ENCODE assay signal across 8 cellular contexts in the genomic region with DNA sequence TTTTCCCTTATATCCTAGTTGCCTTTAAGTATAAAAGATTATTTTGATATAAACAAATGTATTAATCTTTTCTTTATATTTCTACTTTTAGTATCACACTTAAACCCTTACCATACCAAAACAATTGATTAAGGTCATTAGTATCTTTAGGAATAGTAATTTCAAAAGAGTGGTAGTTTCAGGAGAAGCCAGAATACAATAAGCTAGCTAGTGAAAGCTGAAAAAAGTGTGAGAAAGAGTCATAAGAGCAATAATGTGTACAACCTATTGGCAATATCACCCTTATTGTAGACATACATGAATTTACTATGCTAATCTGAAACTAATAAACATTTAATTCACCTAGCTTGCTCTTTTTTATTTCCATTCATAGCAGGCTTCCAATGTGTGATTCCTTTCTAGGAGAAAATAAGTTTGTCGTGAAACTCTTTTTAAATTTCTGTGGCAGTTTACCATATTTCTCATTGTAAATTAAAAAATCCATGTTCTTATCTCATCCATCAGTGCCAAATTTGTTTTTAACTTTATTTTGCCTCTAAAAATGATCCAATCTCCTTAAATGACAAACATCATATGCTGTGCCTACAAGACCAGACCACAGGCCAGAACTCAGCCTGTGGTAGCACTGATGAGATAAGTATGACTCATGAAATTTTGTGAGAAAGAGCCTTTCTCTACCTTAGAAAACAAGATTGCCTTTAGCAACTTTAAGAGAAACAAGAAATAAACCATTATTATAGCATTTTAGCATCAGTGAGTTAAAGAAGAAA. TPM values are rescaled to one million over a fixed set of nuclear protein-coding genes. Genes with fewer than 3 reads are reported as not detected.
DNase-seq lines count a peak whose midpoint lies in the region; ATAC-seq, FAIRE-seq and TF ChIP-seq lines count a peak whose summit lies in the region.

No MANE protein-coding gene starts in this region.

- in situ Hi-C loops in brain microvascular endothelial cell (cut with HindIII; ENCODE audit: low pct_ligation_motif_present, low sequenced_read_pairs), result no loop called here

- H3K4me3 ChIP-seq in brain microvascular endothelial cell (ENCODE audit: low read depth, low read length), result no peak overlapping the region
- H3K4me3 ChIP-seq in MG63, result no peak overlapping the region

- H3K4me1 Mint-ChIP-seq in stimulated activated effector memory CD8-positive, alpha-beta T cell treated with anti-CD3 and anti-CD28 coated beads, Interleukin-12 subunit alpha, Interleukin-12 subunit beta, amount 100 ng/mL, for 72 hours, result peaks cover 16% of the 10 kb centered on the region

- peak; percentile 58 for FAIRE-seq in A204.1 (lab: Jason Lieb, UNC)

- H3K27ac Mint-ChIP-seq in stimulated activated effector memory CD8-positive, alpha-beta T cell treated with anti-CD3 and anti-CD28 coated beads, Interleukin-12 subunit alpha, Interleukin-12 subunit beta, amount 100 ng/mL, for 72 hours, result peak overlapping the region; percentile 36

- no peak overlapping the region for H3K4me3 Mint-ChIP-seq in stimulated activated effector memory CD8-positive, alpha-beta T cell treated with anti-CD3 and anti-CD28 coated beads, Interleukin-12 subunit alpha, Interleukin-12 subunit beta, amount 100 ng/mL, for 72 hours

- H3K9me3 Mint-ChIP-seq in stimulated activated effector memory CD8-positive, alpha-beta T cell treated with anti-CD3 and anti-CD28 coated beads, Interleukin-12 subunit alpha, Interleukin-12 subunit beta, amount 100 ng/mL, for 72 hours, result no peaks in the 10 kb centered on the region

- no peaks in the 10 kb centered on the region for H3K9me3 ChIP-seq in MG63

- DNase-seq in brain microvascular endothelial cell (peak; percentile 77), MG63 (no peak), NCI-H774 (lab: John Stamatoyannopoulos, UW) (no peak), activated gamma-delta T cell treated with Interleukin-2 at 50 U/mL for 16 hours (no peak)
- no peak for DNase-seq in stimulated activated effector memory CD8-positive, alpha-beta T cell treated with anti-CD3 and anti-CD28 coated beads, Interleukin-12 subunit alpha, Interleukin-12 subunit beta, amount 100 ng/mL, for 72 hours (ENCODE audit: low spot score in 2 of 2)

- peak; percentile 64 for ATAC-seq in GM19043 (IDR thresholded peaks at IDR 0.05; ENCODE audit: low read depth, unreplicated experiment)
- ATAC-seq in HG03521 (IDR thresholded peaks at IDR 0.05; ENCODE audit: unreplicated experiment), result peak; percentile 52
- peak; percentile 99 for ATAC-seq in stimulated activated effector memory CD8-positive, alpha-beta T cell treated with anti-CD3 and anti-CD28 coated beads, Interleukin-12 subunit alpha, Interleukin-12 subunit beta, amount 100 ng/mL, for 72 hours

- peak overlapping the region; percentile 75 for H3K27ac ChIP-seq in brain microvascular endothelial cell

- H3K36me3 ChIP-seq in brain microvascular endothelial cell (replicated peaks), result no peaks in the 10 kb centered on the region
- H3K36me3 ChIP-seq in MG63, result no peaks in the 10 kb centered on the region; the same call in 1 of the 2 replicates

- peaks cover 36% of the 10 kb centered on the region for H3K36me3 Mint-ChIP-seq in stimulated activated effector memory CD8-positive, alpha-beta T cell treated with anti-CD3 and anti-CD28 coated beads, Interleukin-12 subunit alpha, Interleukin-12 subunit beta, amount 100 ng/mL, for 72 hours

- no peak for TF ChIP-seq CTCF in brain microvascular endothelial cell (IDR thresholded peaks at IDR 0.05; ENCODE audit: low read depth, low read length, missing control alignments)

- H3K27me3 ChIP-seq in brain microvascular endothelial cell (replicated peaks) (no peaks in the 10 kb centered on the region), MG63 (no peaks in the 10 kb centered on the region)

RNA-seq across cellular contexts. Expression of a gene that starts 8.1 kb away (rescaled TPM):
- total RNA-seq in MG63 (2014; rRNA removed; shearing (Covaris generic); ENCODE audit: low replicate concordance), result 2.1 and 2.4 TPM in 2 replicates

RNA-seq across cellular contexts. Expression of a gene that starts 16.1 kb away (rescaled TPM):
- 1.9 and 6.1 TPM in 2 replicates for total RNA-seq in MG63 (2014; rRNA removed; shearing (Covaris generic); ENCODE audit: low replicate concordance)
